9 cellular contexts compared by ENCODE assay signal in genomic region chr12:55708695-55709233, GRCh38. TPM values are rescaled to one million over a fixed set of nuclear protein-coding genes. Genes with fewer than 3 reads are reported as not detected.
DNase-seq lines count a peak whose midpoint lies in the region; ATAC-seq and TF ChIP-seq lines count a peak whose summit lies in the region.
"Had no signal": no experiment of that assay in that cellular context is flagged by ENCODE, and none has a peak within 500 bp of the region (broad histone marks: within the 10 kb centered on the region; RNA-seq: fewer than 3 reads in every experiment).

No MANE protein-coding gene starts in this region.

- TF ChIP-seq CTCF in CD14-positive monocyte (IDR thresholded peaks at IDR 0.05) (no peak), fibroblast of lung (conservative IDR thresholded peaks at IDR 0.05 in 1 of 2, IDR thresholded peaks at IDR 0.05 in 1 of 2; ENCODE audit: low read depth in 1 of 2, low read length in 2 of 2) (no peak), neural progenitor cell (IDR thresholded peaks at IDR 0.05) (no peak)

- H3K4me1 Mint-ChIP-seq in CD14-positive monocyte: peaks cover 36% of the 10 kb centered on the region
- peaks cover 48% of the 10 kb centered on the region for H3K4me1 Mint-ChIP-seq in neural progenitor cell

- H3K9me3 ChIP-seq in NT2/D1 (ENCODE audit: insufficient read depth, low read length) (no peaks in the 10 kb centered on the region), fibroblast of lung (ENCODE audit: control insufficient read depth, insufficient read depth, low read depth, low read length) (no peaks in the 10 kb centered on the region), neural progenitor cell (ENCODE audit: low read depth) (no peaks in the 10 kb centered on the region)

- peak overlapping the region; percentile 77 to 86 for H3K4me3 Mint-ChIP-seq in CD14-positive monocyte
- peak overlapping the region; percentile 98 for H3K4me3 Mint-ChIP-seq in neural progenitor cell

- H3K9ac ChIP-seq in NT2/D1 (ENCODE audit: insufficient read length, low read depth) (peak overlapping the region; percentile 77), fibroblast of lung (ENCODE audit: insufficient read depth, low read length) (no peak overlapping the region), neural progenitor cell (no peak overlapping the region)

- H2AFZ ChIP-seq in fibroblast of lung (ENCODE audit: low read length) (peak overlapping the region; percentile 31), neural progenitor cell (replicated peaks) (peak overlapping the region; percentile 86)

- no peak for DNase-seq in CD14-positive monocyte (ENCODE audit: low spot score)
- no peak for DNase-seq in NT2/D1 (ENCODE audit: low read depth, low spot score)
- DNase-seq in fibroblast of lung (ENCODE audit: low read depth in 2 of 2): no peak
- DNase-seq in neural progenitor cell (ENCODE audit: low spot score): no peak
- no peak for DNase-seq in globus pallidus (ENCODE audit: low spot score)
- DNase-seq in iPS-NIHi11 (ENCODE audit: low spot score): no peak
- DNase-seq in NCI-H128 (lab: John Stamatoyannopoulos, UW; ENCODE audit: unreplicated experiment): no peak
- DNase-seq: NCI-H1694 had no signal

- peaks cover 49 to 77% (median 72%) of the 10 kb centered on the region in 3 donors for H3K27me3 Mint-ChIP-seq in CD14-positive monocyte (ENCODE audit: low read depth in 3 of 3)
- peaks cover 13% of the 10 kb centered on the region for H3K27me3 Mint-ChIP-seq in neural progenitor cell (ENCODE audit: insufficient read depth, low read depth)

- H3F3A ChIP-seq in neural progenitor cell (ENCODE audit: low read depth): peaks cover 14% of the 10 kb centered on the region

- H3K9me3 Mint-ChIP-seq in CD14-positive monocyte: peaks cover 0 to 11% (median 2%) of the 10 kb centered on the region in 7 donors
- H3K9me3 Mint-ChIP-seq in neural progenitor cell: no peaks in the 10 kb centered on the region

- no peaks in the 10 kb centered on the region for H4K20me1 ChIP-seq in fibroblast of lung (ENCODE audit: control insufficient read depth, extremely low read depth, insufficient read depth, low read length)
- H4K20me1 ChIP-seq in neural progenitor cell (ENCODE audit: low read depth): peaks cover 18% of the 10 kb centered on the region

- H3K27me3 ChIP-seq in NT2/D1 (ENCODE audit: insufficient read depth, insufficient read length) (peaks cover 38% of the 10 kb centered on the region), fibroblast of lung (ENCODE audit: control insufficient read depth, insufficient read depth, low read length) (no peaks in the 10 kb centered on the region), neural progenitor cell (peaks cover 31% of the 10 kb centered on the region)

- H3K79me2 ChIP-seq in fibroblast of lung (ENCODE audit: control insufficient read depth, insufficient read depth, low read length) (peaks cover 23% of the 10 kb centered on the region), neural progenitor cell (ENCODE audit: low read depth) (peaks cover 35% of the 10 kb centered on the region)

- peaks cover 4% of the 10 kb centered on the region for H3K36me3 ChIP-seq in NT2/D1 (ENCODE audit: insufficient read depth, insufficient read length, low read length)
- H3K36me3 ChIP-seq in fibroblast of lung (ENCODE audit: control insufficient read depth, insufficient read depth, low read length): no peaks in the 10 kb centered on the region
- H3K36me3 ChIP-seq in neural progenitor cell: no peaks in the 10 kb centered on the region

- H3K4me2 ChIP-seq in fibroblast of lung (ENCODE audit: extremely low read depth, insufficient read depth, low read length): peak overlapping the region; percentile 72
- peak overlapping the region; percentile 97 for H3K4me2 ChIP-seq in neural progenitor cell

- H3K27ac Mint-ChIP-seq in CD14-positive monocyte (peak overlapping the region in 1 of 7 donors; percentile 43), neural progenitor cell (peak overlapping the region; percentile 9)

- H3K4me1 ChIP-seq in NT2/D1 (ENCODE audit: insufficient read depth, insufficient read length) (peaks cover 9% of the 10 kb centered on the region), fibroblast of lung (ENCODE audit: control insufficient read depth, extremely low read depth, insufficient read depth, low read length) (peaks cover 34% of the 10 kb centered on the region), neural progenitor cell (peaks cover 29% of the 10 kb centered on the region)

- intact Hi-C loops in CD14-positive monocyte (cut with micrococcal nuclease): loop anchor here in 1 of 2 donors (5.0 kb wide), 1 partner anchor 46 kb away; no protein-coding TSS in a partner anchor

- H3K36me3 Mint-ChIP-seq in CD14-positive monocyte: peaks cover 3 to 8% of the 10 kb centered on the region in 2 donors
- no peaks in the 10 kb centered on the region for H3K36me3 Mint-ChIP-seq in neural progenitor cell

- H3K27ac ChIP-seq in fibroblast of lung (ENCODE audit: insufficient read depth, low read length) (no peak overlapping the region), neural progenitor cell (no peak overlapping the region)

- no peak for ATAC-seq in GM21390 (IDR thresholded peaks at IDR 0.05; ENCODE audit: unreplicated experiment)

- H3K4me3 ChIP-seq in NT2/D1 (ENCODE audit: insufficient read length, low read depth): peak overlapping the region; percentile 57
- H3K4me3 ChIP-seq in fibroblast of lung (replicated peaks in 1 of 4; ENCODE audit: control extremely low read depth in 1 of 4, insufficient read depth in 1 of 4, low read depth in 3 of 4, low read length in 4 of 4): peak overlapping the region in 2 of 4 experiments; percentile 52 to 70
- peak overlapping the region; percentile 90 for H3K4me3 ChIP-seq in neural progenitor cell

RNA-seq across cellular contexts. Expression of gene ITGA7, which starts 1.1 kb away (rescaled TPM):
- under 1 TPM; 0.23 to 0.55 TPM for polyA plus RNA-seq in CD14-positive monocyte
- 40.3 and 130 TPM in 2 replicates for total RNA-seq in fibroblast of lung
- 42.7 and 46.4 TPM in 2 replicates for polyA plus RNA-seq in fibroblast of lung
- polyA plus RNA-seq in fibroblast of lung (2012): 69.4 and 83.1 TPM in 2 replicates
- polyA minus RNA-seq in fibroblast of lung (ENCODE audit: low replicate concordance): 129 and 132 TPM in 2 replicates
- 43.4 and 75.2 TPM in 2 replicates for total RNA-seq in neural progenitor cell (ENCODE audit: low replicate concordance)

RNA-seq across cellular contexts. Expression of gene BLOC1S1, which starts 7.1 kb away (rescaled TPM):
- polyA plus RNA-seq in CD14-positive monocyte: 100 to 1,000 TPM; 222 to 223 TPM
- 90.9 and 103 TPM in 2 replicates for total RNA-seq in fibroblast of lung
- polyA plus RNA-seq in fibroblast of lung: 163 and 240 TPM in 2 replicates
- 197 and 272 TPM in 2 replicates for polyA plus RNA-seq in fibroblast of lung (2012)
- polyA minus RNA-seq in fibroblast of lung (ENCODE audit: low replicate concordance): 56.6 and 74.8 TPM in 2 replicates
- 48.1 and 92.5 TPM in 2 replicates for total RNA-seq in neural progenitor cell (ENCODE audit: low replicate concordance)

RNA-seq across cellular contexts. Expression of gene RDH5, which starts 11.4 kb away (rescaled TPM):
- polyA plus RNA-seq in CD14-positive monocyte (1 to 10 TPM; 1.2 TPM), fibroblast of lung (11.1 and 16.7 TPM in 2 replicates)
- total RNA-seq in fibroblast of lung (12.1 and 49.2 TPM in 2 replicates), neural progenitor cell (ENCODE audit: low replicate concordance) (3.0 and 14.6 TPM in 2 replicates)
- 12.2 and 18.0 TPM in 2 replicates for polyA plus RNA-seq in fibroblast of lung (2012)
- 5.8 and 17.1 TPM in 2 replicates for polyA minus RNA-seq in fibroblast of lung (ENCODE audit: low replicate concordance)

RNA-seq across cellular contexts. Expression of gene CD63, which starts 20.0 kb away (rescaled TPM):
- polyA plus RNA-seq in CD14-positive monocyte (1,000 to 10,000 TPM in 1 of 2 donors, 100 to 1,000 TPM in 1; 988 to 1,099 TPM), fibroblast of lung (2,890 and 3,456 TPM in 2 replicates)
- total RNA-seq in fibroblast of lung (3,001 and 3,424 TPM in 2 replicates), neural progenitor cell (ENCODE audit: low replicate concordance) (257 and 305 TPM in 2 replicates)
- polyA plus RNA-seq in fibroblast of lung (2012): 2,634 and 2,984 TPM in 2 replicates
- 405 and 549 TPM in 2 replicates for polyA minus RNA-seq in fibroblast of lung (ENCODE audit: low replicate concordance)

RNA-seq across cellular contexts. Expression of gene GDF11, which starts 34.2 kb away (rescaled TPM):
- under 1 TPM; 0.08 to 0.09 TPM for polyA plus RNA-seq in CD14-positive monocyte
- 3.1 and 4.3 TPM in 2 replicates for total RNA-seq in fibroblast of lung
- 9.4 and 11.1 TPM in 2 replicates for polyA plus RNA-seq in fibroblast of lung
- polyA plus RNA-seq in fibroblast of lung (2012): 19.1 and 23.6 TPM in 2 replicates
- polyA minus RNA-seq in fibroblast of lung (ENCODE audit: low replicate concordance): 27.3 and 38.4 TPM in 2 replicates
- 9.1 and 21.9 TPM in 2 replicates for total RNA-seq in neural progenitor cell (ENCODE audit: low replicate concordance)
